Comparison of ENCODE assay signal across 16 cellular contexts in genomic region chr17:49435630-49436029, GRCh38. TPM values are rescaled to one million over a fixed set of nuclear protein-coding genes. Genes with fewer than 3 reads are reported as not detected.
DNase-seq lines count a peak whose midpoint lies in the region; ATAC-seq, FAIRE-seq and TF ChIP-seq lines count a peak whose summit lies in the region.
"Had no signal": no experiment of that assay in that cellular context is flagged by ENCODE, and none has a peak within 500 bp of the region (broad histone marks: within the 10 kb centered on the region; RNA-seq: fewer than 3 reads in every experiment).

No MANE protein-coding gene starts in this region.

- H3K27me3 Mint-ChIP-seq in nephron (ENCODE audit: low read depth) = peaks cover 16% of the 10 kb centered on the region

- FAIRE-seq in GM19239 (lab: Jason Lieb, UNC) = no peak
- FAIRE-seq: G401.6 had no signal

- intact Hi-C loops in Right ventricle myocardium superior (cut with DNase I) = loop anchor here (2.0 kb wide), 1 partner anchor 113 kb away; no protein-coding TSS in a partner anchor

- no peaks in the 10 kb centered on the region for H3K36me3 ChIP-seq in BLaER1
- no peaks in the 10 kb centered on the region for H3K36me3 ChIP-seq in BLaER1 treated with 17β-estradiol and CSF1 and Interleukin-3, amounts not matched to agents 10 nM and 100 nM
- H3K36me3 ChIP-seq: HAP-1 had no signal

- no peaks in the 10 kb centered on the region for H3K9me3 Mint-ChIP-seq in nephron
- H3K9me3 Mint-ChIP-seq: CD8-positive, alpha-beta T cell had no signal

- no peak for TF ChIP-seq CTCF in nephron (IDR thresholded peaks at IDR 0.05; ENCODE audit: unreplicated experiment in 3 of 3)

- no peak overlapping the region for H3K9ac ChIP-seq in BLaER1
- H3K9ac ChIP-seq in BLaER1 treated with 17β-estradiol and CSF1 and Interleukin-3, amounts not matched to agents 10 nM and 100 nM = no peak overlapping the region

- H3K4me1 ChIP-seq in BLaER1 = peaks cover 90% of the 10 kb centered on the region
- H3K4me1 ChIP-seq in BLaER1 treated with 17β-estradiol and CSF1 and Interleukin-3, amounts not matched to agents 10 nM and 100 nM = peaks cover 18 to 89% (median 75%) of the 10 kb centered on the region in 10 experiments
- H3K4me1 ChIP-seq: HAP-1 had no signal

- peak overlapping the region; percentile 16 for H3K4me2 ChIP-seq in BLaER1
- H3K4me2 ChIP-seq in BLaER1 treated with 17β-estradiol and CSF1 and Interleukin-3, amounts not matched to agents 10 nM and 100 nM = peak overlapping the region in 7 of 11 experiments; percentile 9 to 96 (median 33); a peak in 9 of 22 replicates

- no peaks in the 10 kb centered on the region for H3K27me3 ChIP-seq in BLaER1
- H3K27me3 ChIP-seq in BLaER1 treated with 17β-estradiol and CSF1 and Interleukin-3, amounts not matched to agents 10 nM and 100 nM = peaks cover 0 to 6% (median 0%) of the 10 kb centered on the region in 11 experiments; a peak in 1 of 22 replicates

- no peak overlapping the region for H3K4me3 Mint-ChIP-seq in nephron
- H3K4me3 Mint-ChIP-seq: CD8-positive, alpha-beta T cell had no signal

- no peak overlapping the region for H3K4me3 ChIP-seq in BLaER1
- no peak overlapping the region for H3K4me3 ChIP-seq in BLaER1 treated with 17β-estradiol and CSF1 and Interleukin-3, amounts not matched to agents 10 nM and 100 nM
- H3K4me3 ChIP-seq: HAP-1, K562 had no signal

- H4K20me1 ChIP-seq in BLaER1 = no peaks in the 10 kb centered on the region
- no peaks in the 10 kb centered on the region for H4K20me1 ChIP-seq in BLaER1 treated with 17β-estradiol and CSF1 and Interleukin-3, amounts not matched to agents 10 nM and 100 nM

- no peak for TF ChIP-seq POLR2A in GM18505 (IDR thresholded peaks at IDR 0.05; ENCODE audit: borderline replicate concordance, extremely low read depth, insufficient read depth, insufficient read length)

- no peaks in the 10 kb centered on the region for H3K9me3 ChIP-seq in BLaER1
- no peaks in the 10 kb centered on the region for H3K9me3 ChIP-seq in BLaER1 treated with 17β-estradiol and CSF1 and Interleukin-3, amounts not matched to agents 10 nM and 100 nM (replicated peaks in 1 of 11)
- H3K9me3 ChIP-seq: HAP-1 had no signal

- DNase-seq in cerebellum (ENCODE audit: low spot score) (peak; percentile 67), Right ventricle myocardium superior (no peak), GM19239 (ENCODE audit: insufficient read length, low spot score) (no peak)
- DNase-seq: DMS153, NCI-H1417 treated with DMSO at 0.1 percent for 48 hours, NCI-H2227 treated with DMSO at 0.1 percent for 48 hours, NCI-H510A treated with DMSO at 0.1 percent for 48 hours, NCI-H748 treated with DMSO at 0.1 percent for 48 hours had no signal

- no peaks in the 10 kb centered on the region for H3K36me3 Mint-ChIP-seq in nephron (ENCODE audit: low read depth)
- H3K36me3 Mint-ChIP-seq: CD8-positive, alpha-beta T cell had no signal

- H3K27ac ChIP-seq in BLaER1 = peak overlapping the region; percentile 97; the same call in 1 of the 2 replicates
- no peak overlapping the region for H3K27ac ChIP-seq in BLaER1 treated with 17β-estradiol and CSF1 and Interleukin-3, amounts not matched to agents 10 nM and 100 nM

- H3K27ac Mint-ChIP-seq in nephron = peak overlapping the region; percentile 1 to 50 (median 1)
- H3K27ac Mint-ChIP-seq: CD8-positive, alpha-beta T cell had no signal

- peaks cover 52% of the 10 kb centered on the region for H3K4me1 Mint-ChIP-seq in nephron

- ATAC-seq in Right ventricle myocardium superior (ENCODE audit: poor library complexity) (no peak), GM18505 (IDR thresholded peaks at IDR 0.05; ENCODE audit: unreplicated experiment) (no peak)
- ATAC-seq: CD8-positive, alpha-beta T cell had no signal

RNA-seq across cellular contexts. Expression of gene PHB1, which starts 20.9 kb away (rescaled TPM):
- total RNA-seq in cerebellum = 42.8 TPM
- total RNA-seq in Right ventricle myocardium superior = 236 TPM

RNA-seq across cellular contexts. Expression of gene NGFR, which starts 59.5 kb away (rescaled TPM):
- total RNA-seq in cerebellum = 28.9 TPM
- 8.0 TPM for total RNA-seq in Right ventricle myocardium superior
